ENCODE assay signal across 1 cellular context in the genomic region with DNA sequence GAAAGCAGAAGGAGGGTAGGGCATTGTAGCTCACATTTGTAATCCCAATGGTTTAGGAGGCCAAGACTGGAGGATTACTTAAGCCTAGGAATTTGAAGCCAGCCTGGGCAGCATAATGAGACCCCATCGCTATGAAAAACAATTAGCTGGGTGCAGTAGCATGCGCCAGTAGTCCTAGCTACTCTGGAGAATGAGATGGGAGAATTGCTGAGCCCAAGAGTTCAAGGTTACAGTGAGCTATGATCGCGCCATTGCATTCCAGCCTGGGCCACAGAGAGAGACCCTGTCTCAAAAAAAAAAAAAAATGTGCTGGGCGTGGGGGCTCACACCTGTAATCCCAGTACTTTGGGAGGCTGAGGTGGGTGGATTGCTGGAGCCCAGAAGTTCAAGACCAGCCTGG.
TF ChIP-seq lines count a peak whose summit lies in the region.

No MANE protein-coding gene starts in this region.

TF ChIP-seq in HepG2, 621 proteins besides CTCF, POLR2A, EP300 and RAD21 (continued from another document and continues in another):
- TF ChIP-seq, protein P1, sequence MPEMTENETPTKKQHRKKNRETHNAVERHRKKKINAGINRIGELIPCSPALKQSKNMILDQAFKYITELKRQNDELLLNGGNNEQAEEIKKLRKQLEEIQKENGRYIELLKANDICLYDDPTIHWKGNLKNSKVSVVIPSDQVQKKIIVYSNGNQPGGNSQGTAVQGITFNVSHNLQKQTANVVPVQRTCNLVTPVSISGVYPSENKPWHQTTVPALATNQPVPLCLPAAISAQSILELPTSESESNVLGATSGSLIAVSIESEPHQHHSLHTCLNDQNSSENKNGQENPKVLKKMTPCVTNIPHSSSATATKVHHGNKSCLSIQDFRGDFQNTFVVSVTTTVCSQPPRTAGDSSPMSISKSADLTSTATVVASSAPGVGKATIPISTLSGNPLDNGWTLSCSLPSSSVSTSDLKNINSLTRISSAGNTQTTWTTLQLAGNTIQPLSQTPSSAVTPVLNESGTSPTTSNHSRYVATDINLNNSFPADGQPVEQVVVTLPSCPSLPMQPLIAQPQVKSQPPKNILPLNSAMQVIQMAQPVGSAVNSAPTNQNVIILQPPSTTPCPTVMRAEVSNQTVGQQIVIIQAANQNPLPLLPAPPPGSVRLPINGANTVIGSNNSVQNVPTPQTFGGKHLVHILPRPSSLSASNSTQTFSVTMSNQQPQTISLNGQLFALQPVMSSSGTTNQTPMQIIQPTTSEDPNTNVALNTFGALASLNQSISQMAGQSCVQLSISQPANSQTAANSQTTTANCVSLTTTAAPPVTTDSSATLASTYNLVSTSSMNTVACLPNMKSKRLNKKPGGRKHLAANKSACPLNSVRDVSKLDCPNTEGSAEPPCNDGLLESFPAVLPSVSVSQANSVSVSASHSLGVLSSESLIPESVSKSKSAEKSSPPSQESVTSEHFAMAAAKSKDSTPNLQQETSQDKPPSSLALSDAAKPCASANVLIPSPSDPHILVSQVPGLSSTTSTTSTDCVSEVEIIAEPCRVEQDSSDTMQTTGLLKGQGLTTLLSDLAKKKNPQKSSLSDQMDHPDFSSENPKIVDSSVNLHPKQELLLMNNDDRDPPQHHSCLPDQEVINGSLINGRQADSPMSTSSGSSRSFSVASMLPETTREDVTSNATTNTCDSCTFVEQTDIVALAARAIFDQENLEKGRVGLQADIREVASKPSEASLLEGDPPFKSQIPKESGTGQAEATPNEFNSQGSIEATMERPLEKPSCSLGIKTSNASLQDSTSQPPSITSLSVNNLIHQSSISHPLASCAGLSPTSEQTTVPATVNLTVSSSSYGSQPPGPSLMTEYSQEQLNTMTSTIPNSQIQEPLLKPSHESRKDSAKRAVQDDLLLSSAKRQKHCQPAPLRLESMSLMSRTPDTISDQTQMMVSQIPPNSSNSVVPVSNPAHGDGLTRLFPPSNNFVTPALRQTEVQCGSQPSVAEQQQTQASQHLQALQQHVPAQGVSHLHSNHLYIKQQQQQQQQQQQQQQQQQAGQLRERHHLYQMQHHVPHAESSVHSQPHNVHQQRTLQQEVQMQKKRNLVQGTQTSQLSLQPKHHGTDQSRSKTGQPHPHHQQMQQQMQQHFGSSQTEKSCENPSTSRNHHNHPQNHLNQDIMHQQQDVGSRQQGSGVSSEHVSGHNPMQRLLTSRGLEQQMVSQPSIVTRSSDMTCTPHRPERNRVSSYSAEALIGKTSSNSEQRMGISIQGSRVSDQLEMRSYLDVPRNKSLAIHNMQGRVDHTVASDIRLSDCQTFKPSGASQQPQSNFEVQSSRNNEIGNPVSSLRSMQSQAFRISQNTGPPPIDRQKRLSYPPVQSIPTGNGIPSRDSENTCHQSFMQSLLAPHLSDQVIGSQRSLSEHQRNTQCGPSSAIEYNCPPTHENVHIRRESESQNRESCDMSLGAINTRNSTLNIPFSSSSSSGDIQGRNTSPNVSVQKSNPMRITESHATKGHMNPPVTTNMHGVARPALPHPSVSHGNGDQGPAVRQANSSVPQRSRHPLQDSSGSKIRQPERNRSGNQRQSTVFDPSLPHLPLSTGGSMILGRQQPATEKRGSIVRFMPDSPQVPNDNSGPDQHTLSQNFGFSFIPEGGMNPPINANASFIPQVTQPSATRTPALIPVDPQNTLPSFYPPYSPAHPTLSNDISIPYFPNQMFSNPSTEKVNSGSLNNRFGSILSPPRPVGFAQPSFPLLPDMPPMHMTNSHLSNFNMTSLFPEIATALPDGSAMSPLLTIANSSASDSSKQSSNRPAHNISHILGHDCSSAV (CRISPR knock-in tag; IDR thresholded peaks at IDR 0.05; ENCODE audit: borderline replicate concordance) = no peak
- no peak for TF ChIP-seq ZEB1 (IDR thresholded peaks at IDR 0.05; ENCODE audit: insufficient replicate concordance, low read depth)
- TF ChIP-seq ZSCAN25 (CRISPR knock-in tag; IDR thresholded peaks at IDR 0.05) = no peak
- TF ChIP-seq CBX2 (IDR thresholded peaks at IDR 0.05; ENCODE audit: low read depth, low read length) = no peak
- TF ChIP-seq CBX2 (CRISPR knock-in tag; IDR thresholded peaks at IDR 0.05; ENCODE audit: low read depth) = no peak
- no peak for TF ChIP-seq NRL (CRISPR knock-in tag; IDR thresholded peaks at IDR 0.05; ENCODE audit: borderline replicate concordance)
- no peak for TF ChIP-seq KDM5A (IDR thresholded peaks at IDR 0.05; ENCODE audit: borderline replicate concordance, low read length)
- TF ChIP-seq ZFY (CRISPR knock-in tag; IDR thresholded peaks at IDR 0.05) = no peak
- no peak for TF ChIP-seq TCF7 (IDR thresholded peaks at IDR 0.05; ENCODE audit: low read depth)
- TF ChIP-seq RARA (CRISPR knock-in tag; IDR thresholded peaks at IDR 0.05) = no peak; the same call in 1 of the 2 replicates
- no peak for TF ChIP-seq ZNF326 (CRISPR knock-in tag; IDR thresholded peaks at IDR 0.05; ENCODE audit: borderline replicate concordance)
- TF ChIP-seq, protein P2, sequence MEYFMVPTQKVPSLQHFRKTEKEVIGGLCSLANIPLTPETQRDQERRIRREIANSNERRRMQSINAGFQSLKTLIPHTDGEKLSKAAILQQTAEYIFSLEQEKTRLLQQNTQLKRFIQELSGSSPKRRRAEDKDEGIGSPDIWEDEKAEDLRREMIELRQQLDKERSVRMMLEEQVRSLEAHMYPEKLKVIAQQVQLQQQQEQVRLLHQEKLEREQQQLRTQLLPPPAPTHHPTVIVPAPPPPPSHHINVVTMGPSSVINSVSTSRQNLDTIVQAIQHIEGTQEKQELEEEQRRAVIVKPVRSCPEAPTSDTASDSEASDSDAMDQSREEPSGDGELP (IDR thresholded peaks at IDR 0.05; ENCODE audit: borderline replicate concordance, low read depth) = no peak
- TF ChIP-seq, protein P3, sequence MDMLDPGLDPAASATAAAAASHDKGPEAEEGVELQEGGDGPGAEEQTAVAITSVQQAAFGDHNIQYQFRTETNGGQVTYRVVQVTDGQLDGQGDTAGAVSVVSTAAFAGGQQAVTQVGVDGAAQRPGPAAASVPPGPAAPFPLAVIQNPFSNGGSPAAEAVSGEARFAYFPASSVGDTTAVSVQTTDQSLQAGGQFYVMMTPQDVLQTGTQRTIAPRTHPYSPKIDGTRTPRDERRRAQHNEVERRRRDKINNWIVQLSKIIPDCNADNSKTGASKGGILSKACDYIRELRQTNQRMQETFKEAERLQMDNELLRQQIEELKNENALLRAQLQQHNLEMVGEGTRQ (IDR thresholded peaks at IDR 0.05; ENCODE audit: low read depth, low read length) = no peak
- TF ChIP-seq, protein P3 (CRISPR knock-in tag; IDR thresholded peaks at IDR 0.05; ENCODE audit: borderline replicate concordance) = no peak
- no peak for TF ChIP-seq HCFC1 (IDR thresholded peaks at IDR 0.05; ENCODE audit: low read depth, low read length)
- TF ChIP-seq, protein P4, sequence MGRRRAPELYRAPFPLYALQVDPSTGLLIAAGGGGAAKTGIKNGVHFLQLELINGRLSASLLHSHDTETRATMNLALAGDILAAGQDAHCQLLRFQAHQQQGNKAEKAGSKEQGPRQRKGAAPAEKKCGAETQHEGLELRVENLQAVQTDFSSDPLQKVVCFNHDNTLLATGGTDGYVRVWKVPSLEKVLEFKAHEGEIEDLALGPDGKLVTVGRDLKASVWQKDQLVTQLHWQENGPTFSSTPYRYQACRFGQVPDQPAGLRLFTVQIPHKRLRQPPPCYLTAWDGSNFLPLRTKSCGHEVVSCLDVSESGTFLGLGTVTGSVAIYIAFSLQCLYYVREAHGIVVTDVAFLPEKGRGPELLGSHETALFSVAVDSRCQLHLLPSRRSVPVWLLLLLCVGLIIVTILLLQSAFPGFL (CRISPR knock-in tag; IDR thresholded peaks at IDR 0.05) = no peak
- TF ChIP-seq, protein P5, sequence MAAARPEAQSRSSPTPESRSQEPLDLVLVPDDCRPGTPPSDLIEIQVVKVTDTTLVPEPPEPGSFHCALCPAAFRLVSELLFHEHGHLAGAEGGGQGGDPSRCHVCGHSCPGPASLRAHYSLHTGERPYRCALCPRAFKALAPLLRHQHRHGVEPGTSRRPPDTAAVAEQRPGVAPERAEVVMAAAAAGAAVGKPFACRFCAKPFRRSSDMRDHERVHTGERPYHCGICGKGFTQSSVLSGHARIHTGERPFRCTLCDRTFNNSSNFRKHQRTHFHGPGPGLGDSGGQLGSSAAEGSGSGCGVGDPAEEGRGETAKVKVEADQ (CRISPR knock-in tag; IDR thresholded peaks at IDR 0.05; ENCODE audit: borderline replicate concordance) = no peak
- no peak for TF ChIP-seq CHCHD3 (CRISPR knock-in tag; IDR thresholded peaks at IDR 0.05)
- TF ChIP-seq, protein P6, sequence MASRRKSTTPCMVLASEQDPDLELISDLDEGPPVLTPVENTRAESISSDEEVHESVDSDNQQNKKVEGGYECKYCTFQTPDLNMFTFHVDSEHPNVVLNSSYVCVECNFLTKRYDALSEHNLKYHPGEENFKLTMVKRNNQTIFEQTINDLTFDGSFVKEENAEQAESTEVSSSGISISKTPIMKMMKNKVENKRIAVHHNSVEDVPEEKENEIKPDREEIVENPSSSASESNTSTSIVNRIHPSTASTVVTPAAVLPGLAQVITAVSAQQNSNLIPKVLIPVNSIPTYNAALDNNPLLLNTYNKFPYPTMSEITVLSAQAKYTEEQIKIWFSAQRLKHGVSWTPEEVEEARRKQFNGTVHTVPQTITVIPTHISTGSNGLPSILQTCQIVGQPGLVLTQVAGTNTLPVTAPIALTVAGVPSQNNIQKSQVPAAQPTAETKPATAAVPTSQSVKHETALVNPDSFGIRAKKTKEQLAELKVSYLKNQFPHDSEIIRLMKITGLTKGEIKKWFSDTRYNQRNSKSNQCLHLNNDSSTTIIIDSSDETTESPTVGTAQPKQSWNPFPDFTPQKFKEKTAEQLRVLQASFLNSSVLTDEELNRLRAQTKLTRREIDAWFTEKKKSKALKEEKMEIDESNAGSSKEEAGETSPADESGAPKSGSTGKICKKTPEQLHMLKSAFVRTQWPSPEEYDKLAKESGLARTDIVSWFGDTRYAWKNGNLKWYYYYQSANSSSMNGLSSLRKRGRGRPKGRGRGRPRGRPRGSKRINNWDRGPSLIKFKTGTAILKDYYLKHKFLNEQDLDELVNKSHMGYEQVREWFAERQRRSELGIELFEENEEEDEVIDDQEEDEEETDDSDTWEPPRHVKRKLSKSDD (CRISPR knock-in tag; IDR thresholded peaks at IDR 0.05; ENCODE audit: low read depth) = no peak
- no peak for TF ChIP-seq ZC3H4 (CRISPR knock-in tag; IDR thresholded peaks at IDR 0.05; ENCODE audit: borderline replicate concordance)
- no peak for TF ChIP-seq SRSF1 (optimal IDR thresholded peaks at IDR 0.05; ENCODE audit: low read depth, low read length)
- no peak for TF ChIP-seq HMGA1 (CRISPR knock-in tag; conservative IDR thresholded peaks at IDR 0.05)
- no peak for TF ChIP-seq EHMT2 (IDR thresholded peaks at IDR 0.05; ENCODE audit: borderline replicate concordance, low read depth, low read length)
- TF ChIP-seq, protein P7, sequence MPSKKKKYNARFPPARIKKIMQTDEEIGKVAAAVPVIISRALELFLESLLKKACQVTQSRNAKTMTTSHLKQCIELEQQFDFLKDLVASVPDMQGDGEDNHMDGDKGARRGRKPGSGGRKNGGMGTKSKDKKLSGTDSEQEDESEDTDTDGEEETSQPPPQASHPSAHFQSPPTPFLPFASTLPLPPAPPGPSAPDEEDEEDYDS (CRISPR knock-in tag; IDR thresholded peaks at IDR 0.05) = no peak
- no peak for TF ChIP-seq RXRB (CRISPR knock-in tag; IDR thresholded peaks at IDR 0.05; ENCODE audit: borderline replicate concordance)
- no peak for TF ChIP-seq MAZ (IDR thresholded peaks at IDR 0.05; ENCODE audit: borderline replicate concordance, low read depth, low read length)
- 0 out of 2 replicates have a peak, but pooled peaks have one; percentile 46 for TF ChIP-seq MAZ (CRISPR knock-in tag; IDR thresholded peaks at IDR 0.05; ENCODE audit: low read depth)
- no peak for TF ChIP-seq HES4 (CRISPR knock-in tag; IDR thresholded peaks at IDR 0.05; ENCODE audit: borderline replicate concordance)
- no peak for TF ChIP-seq ZNF629 (CRISPR knock-in tag; conservative IDR thresholded peaks at IDR 0.05)
- peak; percentile 84 for TF ChIP-seq ZMYM4 (CRISPR knock-in tag; IDR thresholded peaks at IDR 0.05)
- TF ChIP-seq HHEX (CRISPR knock-in tag; IDR thresholded peaks at IDR 0.05) = no peak
- TF ChIP-seq EEA1 (CRISPR knock-in tag; IDR thresholded peaks at IDR 0.05; ENCODE audit: borderline replicate concordance) = no peak
- no peak for TF ChIP-seq RFX5 (IDR thresholded peaks at IDR 0.05; ENCODE audit: low read depth, low read length)
- no peak for TF ChIP-seq JARID2 (CRISPR knock-in tag; IDR thresholded peaks at IDR 0.05; ENCODE audit: insufficient replicate concordance)
- TF ChIP-seq, protein P8, sequence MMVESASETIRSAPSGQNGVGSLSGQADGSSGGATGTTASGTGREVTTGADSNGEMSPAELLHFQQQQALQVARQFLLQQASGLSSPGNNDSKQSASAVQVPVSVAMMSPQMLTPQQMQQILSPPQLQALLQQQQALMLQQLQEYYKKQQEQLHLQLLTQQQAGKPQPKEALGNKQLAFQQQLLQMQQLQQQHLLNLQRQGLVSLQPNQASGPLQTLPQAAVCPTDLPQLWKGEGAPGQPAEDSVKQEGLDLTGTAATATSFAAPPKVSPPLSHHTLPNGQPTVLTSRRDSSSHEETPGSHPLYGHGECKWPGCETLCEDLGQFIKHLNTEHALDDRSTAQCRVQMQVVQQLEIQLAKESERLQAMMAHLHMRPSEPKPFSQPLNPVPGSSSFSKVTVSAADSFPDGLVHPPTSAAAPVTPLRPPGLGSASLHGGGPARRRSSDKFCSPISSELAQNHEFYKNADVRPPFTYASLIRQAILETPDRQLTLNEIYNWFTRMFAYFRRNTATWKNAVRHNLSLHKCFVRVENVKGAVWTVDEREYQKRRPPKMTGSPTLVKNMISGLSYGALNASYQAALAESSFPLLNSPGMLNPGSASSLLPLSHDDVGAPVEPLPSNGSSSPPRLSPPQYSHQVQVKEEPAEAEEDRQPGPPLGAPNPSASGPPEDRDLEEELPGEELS (CRISPR knock-in tag; IDR thresholded peaks at IDR 0.05) = no peak
- TF ChIP-seq KDM6A (CRISPR knock-in tag; IDR thresholded peaks at IDR 0.05; ENCODE audit: low read depth) = no peak
- no peak for TF ChIP-seq ZNF263 (CRISPR knock-in tag; IDR thresholded peaks at IDR 0.05)
- TF ChIP-seq CHD2 (IDR thresholded peaks at IDR 0.05; ENCODE audit: low read depth, low read length) = no peak
- TF ChIP-seq, protein P9, sequence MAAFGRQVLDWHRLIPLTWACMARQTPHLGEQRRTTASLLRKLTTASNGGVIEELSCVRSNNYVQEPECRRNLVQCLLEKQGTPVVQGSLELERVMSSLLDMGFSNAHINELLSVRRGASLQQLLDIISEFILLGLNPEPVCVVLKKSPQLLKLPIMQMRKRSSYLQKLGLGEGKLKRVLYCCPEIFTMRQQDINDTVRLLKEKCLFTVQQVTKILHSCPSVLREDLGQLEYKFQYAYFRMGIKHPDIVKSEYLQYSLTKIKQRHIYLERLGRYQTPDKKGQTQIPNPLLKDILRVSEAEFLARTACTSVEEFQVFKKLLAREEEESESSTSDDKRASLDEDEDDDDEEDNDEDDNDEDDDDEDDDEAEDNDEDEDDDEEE (CRISPR knock-in tag; IDR thresholded peaks at IDR 0.05) = no peak
- TF ChIP-seq ELF3 (CRISPR knock-in tag; IDR thresholded peaks at IDR 0.05) = no peak
- no peak for TF ChIP-seq IRF2 (CRISPR knock-in tag; IDR thresholded peaks at IDR 0.05)
- 0 out of 2 replicates have a peak, but pooled peaks have one; percentile 26 for TF ChIP-seq KAT8 (CRISPR knock-in tag; IDR thresholded peaks at IDR 0.05)
- no peak for TF ChIP-seq ZNF883 (CRISPR knock-in tag; IDR thresholded peaks at IDR 0.05; ENCODE audit: not compliant biosample characterization)
- no peak for TF ChIP-seq NKX3-1 (CRISPR knock-in tag; IDR thresholded peaks at IDR 0.05)
